ENCODE assay signal across 26 cellular contexts in genomic region chrX:38839269-38839668, GRCh38.
"Had no signal": no experiment of that assay in that cellular context is flagged by ENCODE, and none has a peak within 500 bp of the region (broad histone marks: within the 10 kb centered on the region; RNA-seq: fewer than 3 reads in every experiment).

No MANE protein-coding gene starts in this region.

- H3K9me3 Mint-ChIP-seq: effector memory CD8-positive, alpha-beta T cell; nephron; neural progenitor cell; stimulated activated naive CD8-positive, alpha-beta T cell treated with anti-CD3 and anti-CD28 coated beads, Interleukin-15, amount 100 ng/mL, for 72 hours had no signal

- DNase-seq: cortex of kidney; effector memory CD8-positive, alpha-beta T cell; erythroblast; esophagus squamous epithelium; foreskin melanocyte; glutamatergic neuron; heart right ventricle; left lung; mesenchymal stem cell; mucosa of descending colon; naive B cell; sigmoid colon; spleen; stimulated activated CD4-positive, alpha-beta T cell treated with anti-CD3 and anti-CD28 coated beads, Interleukin-2, amount 100 ng/mL, for 48 hours; stimulated activated naive CD4-positive, alpha-beta T cell; stimulated activated naive CD8-positive, alpha-beta T cell treated with anti-CD3 and anti-CD28 coated beads, Interleukin-15, amount 100 ng/mL, for 72 hours; transverse colon had no signal

- H3K4me1 ChIP-seq: esophagus squamous epithelium, heart right ventricle, left lung, neural progenitor cell, prostate gland, right atrium auricular region, sigmoid colon, spleen, suprapubic skin, transverse colon, vagina had no signal

- H3K9ac ChIP-seq: neural progenitor cell had no signal

- H3K4me3 Mint-ChIP-seq: effector memory CD8-positive, alpha-beta T cell; mesothelial cell of epicardium; naive B cell; nephron; neural progenitor cell; stimulated activated naive CD8-positive, alpha-beta T cell treated with anti-CD3 and anti-CD28 coated beads, Interleukin-15, amount 100 ng/mL, for 72 hours had no signal

- H3K27me3 ChIP-seq: esophagus squamous epithelium, heart right ventricle, left lung, neural progenitor cell, right atrium auricular region, sigmoid colon, suprapubic skin, transverse colon, vagina had no signal

- H3K4me2 ChIP-seq: neural progenitor cell had no signal

- H3K4me1 Mint-ChIP-seq: mesothelial cell of epicardium; naive B cell; nephron; neural progenitor cell; stimulated activated naive CD8-positive, alpha-beta T cell treated with anti-CD3 and anti-CD28 coated beads, Interleukin-15, amount 100 ng/mL, for 72 hours had no signal

- ATAC-seq: effector memory CD8-positive, alpha-beta T cell; heart right ventricle; left lung; mucosa of descending colon; stimulated activated naive CD8-positive, alpha-beta T cell treated with anti-CD3 and anti-CD28 coated beads, Interleukin-15, amount 100 ng/mL, for 72 hours had no signal

- H3K36me3 ChIP-seq: esophagus squamous epithelium, heart right ventricle, left lung, neural progenitor cell, prostate gland, right atrium auricular region, sigmoid colon, spleen, suprapubic skin, transverse colon, vagina had no signal

- H3K27ac Mint-ChIP-seq: mesothelial cell of epicardium; neural progenitor cell; stimulated activated naive CD8-positive, alpha-beta T cell treated with anti-CD3 and anti-CD28 coated beads, Interleukin-15, amount 100 ng/mL, for 72 hours had no signal

- H3K36me3 Mint-ChIP-seq: mesothelial cell of epicardium, naive B cell, neural progenitor cell had no signal

- FAIRE-seq: endometrium, keratinocyte had no signal

- H3K4me3 ChIP-seq: esophagus squamous epithelium, heart right ventricle, left lung, mucosa of descending colon, neural progenitor cell, prostate gland, right atrium auricular region, sigmoid colon, spleen, suprapubic skin, transverse colon, vagina had no signal

- H2AFZ ChIP-seq: neural progenitor cell had no signal

- H3K27ac ChIP-seq: esophagus squamous epithelium, heart right ventricle, left lung, neural progenitor cell, prostate gland, right atrium auricular region, sigmoid colon, spleen, suprapubic skin, transverse colon, vagina had no signal

- H3K9me3 ChIP-seq: esophagus squamous epithelium, heart right ventricle, left lung, mucosa of descending colon, prostate gland, right atrium auricular region, sigmoid colon, spleen, suprapubic skin, transverse colon, vagina had no signal

- H3K27me3 Mint-ChIP-seq: stimulated activated naive CD8-positive, alpha-beta T cell treated with anti-CD3 and anti-CD28 coated beads, Interleukin-15, amount 100 ng/mL, for 72 hours had no signal
